Comparison of ENCODE assay signal across 21 cellular contexts in genomic region chr1:42385283-42385682, GRCh38. TPM values are rescaled to one million over a fixed set of nuclear protein-coding genes. Genes with fewer than 3 reads are reported as not detected.
A peak's percentile ranks its signal among the peaks of the same experiment; 100 is the strongest.
DNase-seq lines count a peak whose midpoint lies in the region; ATAC-seq, FAIRE-seq and TF ChIP-seq lines count a peak whose summit lies in the region.
"Had no signal": no experiment of that assay in that cellular context is flagged by ENCODE, and none has a peak within 500 bp of the region (broad histone marks: within the 10 kb centered on the region; RNA-seq: fewer than 3 reads in every experiment).

No MANE protein-coding gene starts in this region.

- no peaks in the 10 kb centered on the region for H3F3A ChIP-seq in neural cell (ENCODE audit: insufficient read depth, low read length, poor library complexity, severe bottlenecking)

- no peak for TF ChIP-seq CTCF in IMR-90 (conservative IDR thresholded peaks at IDR 0.05; ENCODE audit: low read depth, low read length)
- no peak for TF ChIP-seq CTCF in bronchial epithelial cell (IDR thresholded peaks at IDR 0.05; ENCODE audit: insufficient read depth, low read length, severe bottlenecking)
- no peak for TF ChIP-seq CTCF in neural cell (IDR thresholded peaks at IDR 0.05; ENCODE audit: poor library complexity, severe bottlenecking)
- TF ChIP-seq CTCF in Peyer's patch (IDR thresholded peaks at IDR 0.05) = no peak

- H3K79me2 ChIP-seq in neural cell (replicated peaks; ENCODE audit: insufficient read depth, low read length) = peaks cover 31% of the 10 kb centered on the region

- no peak for TF ChIP-seq EP300 in neural cell (conservative IDR thresholded peaks at IDR 0.05; ENCODE audit: poor library complexity, severe bottlenecking)

- H3K18ac ChIP-seq in IMR-90 (ENCODE audit: low read depth, low read length) = no peak overlapping the region

- H4K91ac ChIP-seq in IMR-90 (ENCODE audit: insufficient read depth, low read depth, low read length) = no peak overlapping the region

- H3K4me1 ChIP-seq in IMR-90 (ENCODE audit: control insufficient read depth, insufficient read depth, low read length) (no peaks in the 10 kb centered on the region), Peyer's patch (peaks cover 0 to 9% (median 4%) of the 10 kb centered on the region in 4 donors)

- H3K4me2 ChIP-seq in IMR-90 (ENCODE audit: low read depth, low read length) = no peak overlapping the region
- H3K4me2 ChIP-seq in neural cell (ENCODE audit: low read length) = no peak overlapping the region

- DNase-seq in Daoy (ENCODE audit: low read depth) = peak; percentile 15
- DNase-seq in IMR-90 = peak; percentile 15
- peak; percentile 10 for DNase-seq in bronchial epithelial cell (ENCODE audit: low read depth)
- no peak for DNase-seq in Peyer's patch
- DNase-seq in NCI-H2196 (lab: John Stamatoyannopoulos, UW; ENCODE audit: unreplicated experiment) = no peak
- DNase-seq: activated CD8-positive, alpha-beta T cell treated with anti-CD3 and anti-CD28 coated beads, Interleukin-2, amount 10 ng/mL, durations not matched to agents 7 days and 5 days; activated naive CD8-positive, alpha-beta T cell treated with anti-CD3 and anti-CD28 coated beads, Interleukin-2, amount 10 ng/mL, durations not matched to agents 7 days and 5 days; activated T-cell treated with anti-CD3 and anti-CD28 coated beads, Interleukin-2, amount 50 U/mL, for 72 hours; central memory CD4-positive, alpha-beta T cell; COR-L47; effector memory CD8-positive, alpha-beta T cell; H9; kidney glomerular epithelial cell; NCI-H187; NCI-H446 treated with DMSO at 0.1 percent for 48 hours; SHP77; stomach had no signal

- ATAC-seq in IMR-90 (ENCODE audit: low read depth) (no peak), GM18868 (IDR thresholded peaks at IDR 0.05; ENCODE audit: unreplicated experiment) (no peak), HG02973 (IDR thresholded peaks at IDR 0.05; ENCODE audit: unreplicated experiment) (no peak)
- ATAC-seq: activated CD8-positive, alpha-beta T cell treated with anti-CD3 and anti-CD28 coated beads, Interleukin-2, amount 10 ng/mL, durations not matched to agents 7 days and 5 days; activated T-cell treated with anti-CD3 and anti-CD28 coated beads, Interleukin-2, amount 50 U/mL, for 72 hours; effector memory CD8-positive, alpha-beta T cell had no signal

- TF ChIP-seq POLR2A in IMR-90 (IDR thresholded peaks at IDR 0.05; ENCODE audit: low read depth, low read length) = no peak
- TF ChIP-seq POLR2A in Peyer's patch (IDR thresholded peaks at IDR 0.05) = no peak

- in situ Hi-C loops in IMR-90 (cut with MboI; ENCODE audit: low sequenced_read_pairs) = no loop called here

- no peak overlapping the region for H2AK5ac ChIP-seq in IMR-90 (ENCODE audit: low read depth, low read length)

- no peaks in the 10 kb centered on the region for H3K79me1 ChIP-seq in IMR-90 (ENCODE audit: low read depth in 1 of 2, low read length in 2 of 2)

- TF ChIP-seq RAD21 in IMR-90 (IDR thresholded peaks at IDR 0.05; ENCODE audit: low read length) (no peak), neural cell (conservative IDR thresholded peaks at IDR 0.05) (no peak)

- H4K20me1 ChIP-seq in IMR-90 (ENCODE audit: insufficient read depth, low read length) (no peaks in the 10 kb centered on the region), neural cell (ENCODE audit: insufficient read depth) (no peaks in the 10 kb centered on the region)

- dilution Hi-C loops in IMR-90 (cut with HindIII; ENCODE audit: low sequenced_read_pairs, unreplicated experiment) = no loop called here

- POLR2A ChIA-PET in IMR-90 (lab: Charles Lee; ENCODE audit: unreplicated experiment) = no interaction called here

- no TSS peak for BruUV-seq in IMR-90 (replicated peaks; lab: Mats Ljungman, UMichigan)

- no peak overlapping the region for H2BK15ac ChIP-seq in IMR-90 (ENCODE audit: low read depth, low read length)

- CTCF ChIA-PET in IMR-90 (lab: Yijun Ruan, JAX) = no interaction called here

- H2AFZ ChIP-seq in IMR-90 (replicated peaks; ENCODE audit: low read length, poor library complexity) = no peak overlapping the region
- H2AFZ ChIP-seq in neural cell (ENCODE audit: low read depth, low read length) = no peak overlapping the region

- H3K4me3 ChIP-seq in IMR-90 (ENCODE audit: insufficient read depth, low read depth, low read length) (no peak overlapping the region), bronchial epithelial cell (ENCODE audit: low read depth, low read length) (no peak overlapping the region), neural cell (ENCODE audit: low read length) (peak overlapping the region; percentile 37), Peyer's patch (no peak overlapping the region)
- H3K4me3 ChIP-seq: stomach, vagina had no signal

- intact Hi-C loops in IMR-90 (cut with micrococcal nuclease) = no loop called here

- no peak overlapping the region for H3K4ac ChIP-seq in IMR-90 (ENCODE audit: low read depth, low read length)

- no peak overlapping the region for H4K5ac ChIP-seq in IMR-90 (ENCODE audit: low read depth, low read length)

- no peaks in the 10 kb centered on the region for H3K9me2 ChIP-seq in neural cell (ENCODE audit: insufficient read depth, low read length)

- no peak for FAIRE-seq in bronchial epithelial cell (lab: Jason Lieb, UNC)

- H3K27me3 ChIP-seq in IMR-90 (ENCODE audit: control insufficient read depth, insufficient read depth, low read length) (peaks cover 11% of the 10 kb centered on the region), bronchial epithelial cell (ENCODE audit: control insufficient read depth, insufficient read depth, low read length) (peaks cover 4% of the 10 kb centered on the region), neural cell (ENCODE audit: insufficient read depth, low read depth, low read length) (no peaks in the 10 kb centered on the region), Peyer's patch (no peaks in the 10 kb centered on the region)
- H3K27me3 ChIP-seq: vagina had no signal

- no peak overlapping the region for H3K9ac ChIP-seq in IMR-90 (ENCODE audit: low read depth, low read length)
- H3K9ac ChIP-seq in neural cell (ENCODE audit: low read length) = no peak overlapping the region

- no peak overlapping the region for H2BK5ac ChIP-seq in IMR-90 (ENCODE audit: low read depth, low read length, poor library complexity, severe bottlenecking)

- no peaks in the 10 kb centered on the region for H3K9me3 ChIP-seq in IMR-90 (ENCODE audit: control insufficient read depth, insufficient read depth, low read length)
- no peaks in the 10 kb centered on the region for H3K9me3 ChIP-seq in neural cell (ENCODE audit: low read length)
- no peaks in the 10 kb centered on the region for H3K9me3 ChIP-seq in Peyer's patch
- H3K9me3 ChIP-seq: stomach, vagina had no signal

- H4K8ac ChIP-seq in IMR-90 (ENCODE audit: low read depth in 2 of 2, low read length in 2 of 2) = no peak overlapping the region

- no peak overlapping the region for H3K56ac ChIP-seq in IMR-90 (ENCODE audit: extremely low read depth, insufficient read depth, low read length)

- no peak overlapping the region for H2BK120ac ChIP-seq in IMR-90 (ENCODE audit: low read depth, low read length)

- H3K23ac ChIP-seq in IMR-90 (ENCODE audit: low read depth, low read length) = no peak overlapping the region

- no peak overlapping the region for H2BK20ac ChIP-seq in IMR-90 (ENCODE audit: low read depth, low read length)

- no peak overlapping the region for H3K14ac ChIP-seq in IMR-90 (replicated peaks; ENCODE audit: low read depth, low read length)

- H3K9me1 ChIP-seq in IMR-90 (ENCODE audit: insufficient read depth, low read length) = no peaks in the 10 kb centered on the region

- no peaks in the 10 kb centered on the region for H3K36me3 ChIP-seq in IMR-90 (ENCODE audit: control insufficient read depth, insufficient read depth, low read length)
- H3K36me3 ChIP-seq in bronchial epithelial cell (ENCODE audit: control insufficient read depth, insufficient read depth, low read length) = no peaks in the 10 kb centered on the region
- no peaks in the 10 kb centered on the region for H3K36me3 ChIP-seq in neural cell (ENCODE audit: insufficient read depth, low read length)
- no peaks in the 10 kb centered on the region for H3K36me3 ChIP-seq in Peyer's patch
- H3K36me3 ChIP-seq: stomach, vagina had no signal

- no peak overlapping the region for H2AK9ac ChIP-seq in IMR-90 (replicated peaks; ENCODE audit: low read depth, low read length, poor library complexity)

- H3K27ac ChIP-seq in IMR-90 (ENCODE audit: insufficient read depth, low read length) (no peak overlapping the region), neural cell (ENCODE audit: low read length) (no peak overlapping the region), Peyer's patch (no peak overlapping the region)
- H3K27ac ChIP-seq: stomach, vagina had no signal

- WGBS in IMR-90 (ENCODE audit: extremely low coverage in 2 of 2, insufficient read length in 1 of 2), 2 experiments = no CpG with 5 or more reads among the region's 1 CpG

TF ChIP-seq in IMR-90, 13 proteins besides CTCF, POLR2A, EP300 and RAD21:
- TF ChIP-seq BHLHE40 (IDR thresholded peaks at IDR 0.05; ENCODE audit: low read depth, low read length) (no peak), NFE2L2 (IDR thresholded peaks at IDR 0.05; ENCODE audit: low read depth, low read length) (peak; percentile 77)

TF ChIP-seq in neural cell, 6 proteins besides CTCF, POLR2A, EP300 and RAD21 (continues in another document):
- TF ChIP-seq POLR2AphosphoS5 (IDR thresholded peaks at IDR 0.05) (no peak), TAF1 (IDR thresholded peaks at IDR 0.05; ENCODE audit: low read depth) (no peak), EZH2 (IDR thresholded peaks at IDR 0.05; ENCODE audit: borderline replicate concordance, insufficient read depth, low read length, poor library complexity, severe bottlenecking) (no peak), SMC3 (conservative IDR thresholded peaks at IDR 0.05; ENCODE audit: poor library complexity) (no peak)

RNA-seq across cellular contexts. Expression of gene RIMKLA, which starts 4.7 kb away (rescaled TPM):
- total RNA-seq in Daoy (2014; rRNA removed; shearing (Covaris generic)) = 3.0 and 3.7 TPM in 2 replicates
- total RNA-seq in IMR-90 (2012; rRNA removed) = not detected in 2 replicates
- polyA plus RNA-seq in IMR-90 (2012; rRNA removed) = not detected in 2 replicates
- polyA plus RNA-seq in IMR-90 (2012; cell fraction: cytosol; rRNA removed) = 0.03 TPM in 1 of 2 replicates, not detected in the other
- polyA plus RNA-seq in IMR-90 (2012; cell fraction: nucleus; rRNA removed; ENCODE audit: low replicate concordance) = not detected in 2 replicates
- under 0.01 TPM in 1 of 2 replicates, not detected in the other for total RNA-seq in bronchial epithelial cell
- 35.4 and 37.5 TPM in 2 replicates for polyA plus RNA-seq in neural cell
- 93.2 and 97.8 TPM in 2 replicates for polyA minus RNA-seq in neural cell
- total RNA-seq in Peyer's patch = 1 to 10 TPM in 2 of 4 donors, under 1 TPM in 2; 0.27 to 1.7 (median 1.0) TPM

RNA-seq across cellular contexts. Expression of gene FOXJ3, which starts 50.2 kb away (rescaled TPM):
- 33.8 and 42.1 TPM in 2 replicates for total RNA-seq in Daoy (2014; rRNA removed; shearing (Covaris generic))
- total RNA-seq in IMR-90 (2012; rRNA removed) (28.1 and 30.5 TPM in 2 replicates), bronchial epithelial cell (13.2 and 17.0 TPM in 2 replicates), Peyer's patch (10 to 100 TPM; 42.9 to 68.5 (median 52.5) TPM)
- polyA plus RNA-seq in IMR-90 (2012; rRNA removed) (16.6 and 16.7 TPM in 2 replicates), neural cell (36.0 and 36.3 TPM in 2 replicates)
- 6.9 and 7.0 TPM in 2 replicates for polyA plus RNA-seq in IMR-90 (2012; cell fraction: cytosol; rRNA removed)
- polyA plus RNA-seq in IMR-90 (2012; cell fraction: nucleus; rRNA removed; ENCODE audit: low replicate concordance) = 21.5 and 62.8 TPM in 2 replicates
- 97.9 and 111 TPM in 2 replicates for polyA minus RNA-seq in neural cell

Comparison
In these comparisons a context has a peak if more than half of its experiments do, and no peak if none do; other contexts are left out.
1. DNase-seq: peak in Daoy (single experiment), IMR-90 (single experiment) and bronchial epithelial cell (single experiment); none in Peyer's patch (0 of 3) and NCI-H2196 (single experiment).